In genomic region chr10:5640501-5640900, GRCh38 we compare ENCODE assay signal across 32 cellular contexts.
"Had no signal": no experiment of that assay in that cellular context is flagged by ENCODE, and none has a peak within 500 bp of the region (broad histone marks: within the 10 kb centered on the region; RNA-seq: fewer than 3 reads in every experiment).

No MANE protein-coding gene starts in this region.

- H3K9ac ChIP-seq: SK-N-SH had no signal

- H3K4me3 Mint-ChIP-seq: activated CD4-positive, alpha-beta T cell treated with anti-CD3 and anti-CD28 coated beads for 36 hours; activated CD4-positive, alpha-beta T cell treated with anti-CD3 and anti-CD28 coated beads, Interleukin-2, amount 10 ng/mL, durations not matched to agents 7 days and 5 days; activated CD8-positive, alpha-beta T cell treated with anti-CD3 and anti-CD28 coated beads, Interleukin-2, amount 10 ng/mL, durations not matched to agents 7 days and 5 days; activated naive CD4-positive, alpha-beta T cell treated with anti-CD3 and anti-CD28 coated beads for 36 hours; activated T-cell treated with anti-CD3 and anti-CD28 coated beads, Interleukin-2, amount 50 U/mL, for 24 hours; activated T-helper 1 cell treated with anti-CD3 and anti-CD28 coated beads, Interleukin-12 subunit alpha, Interleukin-12 subunit beta, Interleukin-2, Interleukin-4 antibody, amounts not matched to agents 30 ng/mL and 10 ng/mL and 1 ng/mL, durations not matched to agents 14 hours and 24 hours and 36 hours; IgD-negative memory B cell had no signal

- H3K4me3 ChIP-seq: adrenal gland, body of pancreas, breast epithelium, SJSA1 had no signal

- DNase-seq: activated CD4-positive, alpha-beta T cell treated with anti-CD3 and anti-CD28 coated beads for 36 hours; activated CD4-positive, alpha-beta T cell treated with anti-CD3 and anti-CD28 coated beads, Interleukin-2, amount 10 ng/mL, durations not matched to agents 7 days and 5 days; activated CD4-positive, alpha-beta T cell treated with anti-CD3 and anti-CD28 coated beads, Interleukin-2, amount 50 U/mL, for 48 hours; activated CD8-positive, alpha-beta T cell treated with anti-CD3 and anti-CD28 coated beads, Interleukin-2, amount 10 ng/mL, durations not matched to agents 7 days and 5 days; activated gamma-delta T cell treated with Interleukin-2 at 50 U/mL for 16 hours; activated naive CD4-positive, alpha-beta T cell treated with anti-CD3 and anti-CD28 coated beads for 36 hours; activated T-cell treated with anti-CD3 and anti-CD28 coated beads, Interleukin-2, amount 50 U/mL, for 24 hours; adrenal gland; body of pancreas; Karpas-422; KBM-7; NCI-H1105; NCI-H1417 treated with DMSO at 0.1 percent for 48 hours; NCI-H187 treated with DMSO at 0.1 percent for 48 hours; NCI-H2081; NCI-H2171 treated with DMSO at 0.1 percent for 48 hours; NCI-H2227 treated with DMSO at 0.1 percent for 48 hours; NCI-H446; NCI-H510A treated with DMSO at 0.1 percent for 48 hours; NCI-H526 treated with DMSO at 0.1 percent for 48 hours; NCI-H774; SHP77 treated with DMSO at 0.1 percent for 48 hours; SK-N-SH; SW 1271; T1000 had no signal

- H3K27ac ChIP-seq: adrenal gland, body of pancreas, SJSA1 had no signal

- H3K4me1 Mint-ChIP-seq: activated CD4-positive, alpha-beta T cell treated with anti-CD3 and anti-CD28 coated beads for 36 hours; activated CD4-positive, alpha-beta T cell treated with anti-CD3 and anti-CD28 coated beads, Interleukin-2, amount 10 ng/mL, durations not matched to agents 7 days and 5 days had no signal

- ATAC-seq: activated CD4-positive, alpha-beta T cell treated with anti-CD3 and anti-CD28 coated beads for 36 hours; activated CD4-positive, CD25-positive, alpha-beta regulatory T cell treated with anti-CD3 and anti-CD28 coated beads, Interleukin-2, amount 50 U/mL, for 24 hours; activated CD8-positive, alpha-beta T cell treated with anti-CD3 and anti-CD28 coated beads, Interleukin-2, amount 10 ng/mL, durations not matched to agents 7 days and 5 days; activated naive CD4-positive, alpha-beta T cell treated with anti-CD3 and anti-CD28 coated beads, Interleukin-2, amount 50 U/mL, for 72 hours; body of pancreas; Panc1 had no signal

- H3K4me1 ChIP-seq: breast epithelium, SJSA1 had no signal

- H3K27me3 ChIP-seq: adrenal gland, body of pancreas, breast epithelium, SJSA1 had no signal

- H3K9me3 ChIP-seq: adrenal gland, body of pancreas, breast epithelium, SJSA1, SK-N-SH had no signal

- H3K36me3 Mint-ChIP-seq: IgD-negative memory B cell had no signal

- H3K27me3 Mint-ChIP-seq: activated CD4-positive, alpha-beta T cell treated with anti-CD3 and anti-CD28 coated beads for 36 hours; activated T-cell treated with anti-CD3 and anti-CD28 coated beads, Interleukin-2, amount 50 U/mL, for 24 hours had no signal

- H3K9me3 Mint-ChIP-seq: activated CD4-positive, alpha-beta T cell treated with anti-CD3 and anti-CD28 coated beads, Interleukin-2, amount 10 ng/mL, durations not matched to agents 7 days and 5 days; activated naive CD4-positive, alpha-beta T cell treated with anti-CD3 and anti-CD28 coated beads for 36 hours; activated naive CD4-positive, alpha-beta T cell treated with anti-CD3 and anti-CD28 coated beads, Interleukin-2, amount 50 U/mL, for 72 hours; activated T-cell treated with anti-CD3 and anti-CD28 coated beads, Interleukin-2, amount 50 U/mL, for 24 hours; activated T-helper 1 cell treated with anti-CD3 and anti-CD28 coated beads, Interleukin-12 subunit alpha, Interleukin-12 subunit beta, Interleukin-2, Interleukin-4 antibody, amounts not matched to agents 30 ng/mL and 10 ng/mL and 1 ng/mL, durations not matched to agents 14 hours and 24 hours and 36 hours; IgD-negative memory B cell had no signal
